8 cellular contexts compared by ENCODE assay signal in the genomic region with DNA sequence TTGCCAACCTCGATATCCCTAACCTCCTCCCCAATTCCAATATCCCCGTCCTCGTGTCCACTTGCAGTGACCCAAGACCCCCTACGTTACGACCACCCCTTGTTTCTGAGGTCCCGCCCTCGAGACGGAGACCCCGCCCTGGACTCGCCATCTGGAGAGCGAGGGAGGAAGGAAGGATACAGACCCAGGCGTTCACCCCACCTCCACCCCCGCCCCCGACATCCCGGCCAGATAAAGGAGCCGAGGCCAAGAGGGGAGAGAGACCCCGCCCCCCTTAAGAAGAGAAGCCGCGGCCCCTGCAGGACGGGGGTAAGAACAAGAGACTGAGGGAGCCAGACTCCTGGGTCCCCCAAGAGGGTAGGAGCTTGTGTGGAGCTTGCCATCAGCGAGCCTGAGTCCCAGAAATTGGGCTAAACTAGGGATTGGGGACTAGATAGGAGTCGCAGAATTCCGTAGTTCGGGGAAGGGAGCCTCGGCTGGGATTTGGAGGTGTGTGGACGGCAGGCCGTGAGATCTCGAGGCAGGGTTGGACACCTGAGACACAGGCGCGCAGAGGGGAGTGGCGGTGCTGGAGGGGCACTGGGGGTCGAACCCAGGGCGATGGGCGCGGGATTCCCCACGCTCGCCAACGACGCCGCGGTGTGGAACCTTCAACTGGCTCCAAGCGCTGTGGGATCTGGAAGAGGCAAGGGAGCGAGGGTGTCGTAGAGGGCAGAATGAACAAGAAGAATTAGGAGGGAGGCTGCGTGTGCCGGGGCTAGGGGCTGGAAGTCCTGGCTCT. TPM values are rescaled to one million over a fixed set of nuclear protein-coding genes. Genes with fewer than 3 reads are reported as not detected.
DNase-seq lines count a peak whose midpoint lies in the region; ATAC-seq, FAIRE-seq and TF ChIP-seq lines count a peak whose summit lies in the region.

BCL6B (plus strand) TSS at position 260 of the 781 bp plus-strand sequence. CDS start 622 bp downstream, outside the sequence.

- no peaks in the 10 kb centered on the region for H3K9me3 ChIP-seq in ES-I3 (ENCODE audit: control insufficient read depth, insufficient read depth, low read length)
- no peaks in the 10 kb centered on the region for H3K9me3 ChIP-seq in gastroesophageal sphincter
- H3K9me3 ChIP-seq in trophoblast cell (ENCODE audit: insufficient read depth, low read depth, low read length): peaks cover 6% of the 10 kb centered on the region

- no peak within 1 kb of the TSS for H3K23ac ChIP-seq in trophoblast cell (ENCODE audit: low read length)

- TF ChIP-seq CTCF in gastroesophageal sphincter (IDR thresholded peaks at IDR 0.05): no peak

- no peak within 1 kb of the TSS for H3K14ac ChIP-seq in trophoblast cell (ENCODE audit: low read length)

- H4K12ac ChIP-seq in trophoblast cell (ENCODE audit: low read depth, low read length): peak within 1 kb of the TSS; percentile 48

- no peak for FAIRE-seq in HTR-8/SVneo (lab: Jason Lieb, UNC)

- POLR2A ChIA-PET in activated CD4-positive, alpha-beta memory T cell treated with anti-CD3 and anti-CD28 coated beads for 36 hours (lab: Charles Lee): interaction anchor here (1.0 to 4.1 kb wide), 2 partner anchors 8 to 12 kb away, joined by 7 to 22 read pairs; partner anchors contain the start of gene SLC16A13

- intact Hi-C loops in activated CD4-positive, alpha-beta memory T cell treated with anti-CD3 and anti-CD28 coated beads for 36 hours (cut with micrococcal nuclease): loop anchor here (1.0 kb wide), 2 partner anchors 8 to 12 kb away; no protein-coding TSS in a partner anchor

- no peak for TF ChIP-seq EP300 in gastroesophageal sphincter (IDR thresholded peaks at IDR 0.05)

- H3K27ac ChIP-seq in gastroesophageal sphincter: peak within 1 kb of the TSS in 3 of 4 donors; percentile 77 to 92 (median 83)
- H3K27ac ChIP-seq in trophoblast cell (ENCODE audit: low read depth, low read length): no peak within 1 kb of the TSS

- peaks cover 2% of the 10 kb centered on the region for H3K27me3 Mint-ChIP-seq in activated CD4-positive, alpha-beta memory T cell treated with anti-CD3 and anti-CD28 coated beads for 36 hours

- H3K9ac ChIP-seq in ES-I3 (ENCODE audit: low read depth, low read length) (peak within 1 kb of the TSS; percentile 52), trophoblast cell (ENCODE audit: low read length) (no peak within 1 kb of the TSS)

- TF ChIP-seq POLR2A in gastroesophageal sphincter (IDR thresholded peaks at IDR 0.05): no peak

- H3K79me1 ChIP-seq in trophoblast cell (ENCODE audit: low read length): peaks cover 2% of the 10 kb centered on the region

- H3K4ac ChIP-seq in trophoblast cell (ENCODE audit: low read depth, low read length): no peak within 1 kb of the TSS

- H2BK120ac ChIP-seq in trophoblast cell (ENCODE audit: insufficient read depth, low read length, poor library complexity): peak within 1 kb of the TSS; percentile 18

- peak within 1 kb of the TSS; percentile 16 for H4K91ac ChIP-seq in trophoblast cell (ENCODE audit: low read depth, low read length)

- H3K79me2 ChIP-seq in trophoblast cell (ENCODE audit: control insufficient read depth, insufficient read depth, low read length, poor library complexity): no peaks in the 10 kb centered on the region

- H3K36me3 Mint-ChIP-seq in activated CD4-positive, alpha-beta memory T cell treated with anti-CD3 and anti-CD28 coated beads for 36 hours: no peaks in the 10 kb centered on the region

- H3K36me3 ChIP-seq in ES-I3 (ENCODE audit: insufficient read depth, low read length): no peaks in the 10 kb centered on the region
- no peaks in the 10 kb centered on the region for H3K36me3 ChIP-seq in gastroesophageal sphincter
- no peaks in the 10 kb centered on the region for H3K36me3 ChIP-seq in trophoblast cell (ENCODE audit: control insufficient read depth in 1 of 2, insufficient read depth in 2 of 2, low read length in 2 of 2)

- peaks cover 51% of the 10 kb centered on the region for H3K27me3 ChIP-seq in gastroesophageal sphincter
- peaks cover 14% of the 10 kb centered on the region for H3K27me3 ChIP-seq in trophoblast cell (ENCODE audit: insufficient read depth, low read length)

- no peak within 1 kb of the TSS for H2BK5ac ChIP-seq in trophoblast cell (ENCODE audit: low read depth, low read length, poor library complexity)

- peaks cover 4% of the 10 kb centered on the region for H3K4me1 ChIP-seq in ES-I3 (ENCODE audit: insufficient read depth, low read length)
- H3K4me1 ChIP-seq in gastroesophageal sphincter: peaks cover 0 to 68% (median 13%) of the 10 kb centered on the region in 3 donors
- H3K4me1 ChIP-seq in trophoblast cell (ENCODE audit: control insufficient read depth in 1 of 2, insufficient read depth in 2 of 2, low read length in 2 of 2): peaks cover 9 to 17% of the 10 kb centered on the region in 2 experiments

- H3K9me3 Mint-ChIP-seq in activated CD4-positive, alpha-beta memory T cell treated with anti-CD3 and anti-CD28 coated beads for 36 hours: no peaks in the 10 kb centered on the region

- H3K4me1 Mint-ChIP-seq in activated CD4-positive, alpha-beta memory T cell treated with anti-CD3 and anti-CD28 coated beads for 36 hours (ENCODE audit: low read depth): peaks cover 30% of the 10 kb centered on the region

- no peak for ATAC-seq in gastroesophageal sphincter
- ATAC-seq in HG02763 (IDR thresholded peaks at IDR 0.05; ENCODE audit: unreplicated experiment): no peak
- no peak for ATAC-seq in GM19035 (IDR thresholded peaks at IDR 0.05; ENCODE audit: unreplicated experiment)

- WGBS in gastroesophageal sphincter (ENCODE audit: low coverage in 1 of 2), 2 donors: 6% methylated on average over 3 to 15 of the region's 46 CpGs
- WGBS in trophoblast cell (ENCODE audit: extremely low coverage, insufficient coverage, insufficient read length): no CpG with 5 or more reads among the region's 46 CpGs

- H2AK5ac ChIP-seq in trophoblast cell (ENCODE audit: low read length): no peak within 1 kb of the TSS

- DNase-seq in activated CD4-positive, alpha-beta memory T cell treated with anti-CD3 and anti-CD28 coated beads for 36 hours: no peak
- no peak for DNase-seq in trophoblast cell
- DNase-seq in HTR-8/SVneo (ENCODE audit: insufficient read length, low spot score): no peak
- no peak for DNase-seq in AG08396 (ENCODE audit: low spot score)

- peak within 1 kb of the TSS; percentile 89 for H2AFZ ChIP-seq in trophoblast cell (ENCODE audit: insufficient read depth, low read length, poor library complexity)

- peak within 1 kb of the TSS; percentile 59 for H3K4me2 ChIP-seq in trophoblast cell (ENCODE audit: low read length)

- H3K4me3 ChIP-seq in gastroesophageal sphincter (peak within 1 kb of the TSS in 1 of 2 donors; percentile 41), trophoblast cell (ENCODE audit: low read depth, low read length) (no peak within 1 kb of the TSS)

- H3K27ac Mint-ChIP-seq in activated CD4-positive, alpha-beta memory T cell treated with anti-CD3 and anti-CD28 coated beads for 36 hours: peak within 1 kb of the TSS; percentile 66

- CTCF ChIA-PET in activated CD4-positive, alpha-beta memory T cell treated with anti-CD3 and anti-CD28 coated beads for 36 hours (lab: Charles Lee): interaction anchor here (0.7 to 4.1 kb wide), 13 partner anchors 8 to 1438 kb away, joined by 3 to 63 read pairs (median 6); partner anchors contain the start of genes NLRP1, SLC16A11 and SLC16A13

- peak within 1 kb of the TSS; percentile 61 for H3K4me3 Mint-ChIP-seq in activated CD4-positive, alpha-beta memory T cell treated with anti-CD3 and anti-CD28 coated beads for 36 hours

- H3K18ac ChIP-seq in trophoblast cell (ENCODE audit: low read length): no peak within 1 kb of the TSS

- H2BK12ac ChIP-seq in trophoblast cell (ENCODE audit: low read length): no peak within 1 kb of the TSS

- H4K8ac ChIP-seq in trophoblast cell (ENCODE audit: low read depth, low read length): peak within 1 kb of the TSS; percentile 76

RNA-seq across cellular contexts. Expression of gene BCL6B, which starts in this region (rescaled TPM):
- total RNA-seq in activated CD4-positive, alpha-beta memory T cell treated with anti-CD3 and anti-CD28 coated beads for 36 hours: 1 to 10 TPM in 1 of 2 experiments, under 1 TPM in 1; 0.53 to 1.3 TPM
- total RNA-seq in gastroesophageal sphincter: 1 to 10 TPM in 3 of 4 donors, under 1 TPM in 1; 0.93 to 3.9 (median 3.3) TPM
- 0.14 and 0.31 TPM in 2 replicates for polyA plus RNA-seq in trophoblast cell (2013)
